ENCODE assay signal across 8 cellular contexts in genomic region chr10:73874267-73875138, GRCh38. TPM values are rescaled to one million over a fixed set of nuclear protein-coding genes. Genes with fewer than 3 reads are reported as not detected.
DNase-seq lines count a peak whose midpoint lies in the region; ATAC-seq and TF ChIP-seq lines count a peak whose summit lies in the region.

CAMK2G (minus strand) TSS chr10:73874555; CDS start chr10:73874461, 94 bp downstream.

- H3K4me1 Mint-ChIP-seq in activated T-helper 2 cell treated with anti-CD3 and anti-CD28 coated beads, Interferon-gamma antibody, Interleukin-2, Interleukin-4, amounts not matched to agents 10 μg/mL and 5 μg/mL and 100 μg/mL, durations not matched to agents 14 hours and 24 hours and 36 hours (ENCODE audit: low read depth) = peaks cover 48% of the 10 kb centered on the region
- H3K4me1 Mint-ChIP-seq in nephron = peaks cover 21% of the 10 kb centered on the region
- H3K4me1 Mint-ChIP-seq in stimulated activated naive CD8-positive, alpha-beta T cell treated with anti-CD3 and anti-CD28 coated beads, Interleukin-15, Interleukin-2, amounts not matched to agents 100 ng/mL and 50 ng/mL, for 24 hours (ENCODE audit: low read depth) = peaks cover 60% of the 10 kb centered on the region

- TF ChIP-seq RAD21 in Ishikawa (IDR thresholded peaks at IDR 0.05; ENCODE audit: low read depth) = no peak

- peak; percentile 74 for ATAC-seq in GM21515 (IDR thresholded peaks at IDR 0.05; ENCODE audit: unreplicated experiment)

- intact Hi-C loops in activated T-helper 2 cell treated with anti-CD3 and anti-CD28 coated beads, Interferon-gamma antibody, Interleukin-2, Interleukin-4, amounts not matched to agents 10 μg/mL and 5 μg/mL and 100 μg/mL, durations not matched to agents 14 hours and 24 hours and 36 hours (cut with micrococcal nuclease) = loop anchor here (2.0 to 10.0 kb wide), 2 partner anchors 18 to 90 kb away; partner anchors contain the start of genes CHCHD1 and ZSWIM8

- H3K36me3 Mint-ChIP-seq in activated T-helper 2 cell treated with anti-CD3 and anti-CD28 coated beads, Interferon-gamma antibody, Interleukin-2, Interleukin-4, amounts not matched to agents 10 μg/mL and 5 μg/mL and 100 μg/mL, durations not matched to agents 14 hours and 24 hours and 36 hours (ENCODE audit: low read depth) = peaks cover 28% of the 10 kb centered on the region
- H3K36me3 Mint-ChIP-seq in nephron (ENCODE audit: low read depth) = peaks cover 16% of the 10 kb centered on the region
- H3K36me3 Mint-ChIP-seq in stimulated activated naive CD8-positive, alpha-beta T cell treated with anti-CD3 and anti-CD28 coated beads, Interleukin-15, Interleukin-2, amounts not matched to agents 100 ng/mL and 50 ng/mL, for 24 hours (ENCODE audit: low read depth) = no peaks in the 10 kb centered on the region

- TF ChIP-seq EP300 in Ishikawa (IDR thresholded peaks at IDR 0.05; ENCODE audit: borderline replicate concordance) = no peak

- DNase-seq in DMS114 treated with DMSO at 0.1 percent for 48 hours (lab: John Stamatoyannopoulos, UW; ENCODE audit: unreplicated experiment) (peak; percentile 80), fibroblast of peridontal ligament (ENCODE audit: extremely low read depth) (peak; percentile 75)
- peak; percentile 81 for DNase-seq in activated T-helper 2 cell treated with anti-CD3 and anti-CD28 coated beads, Interferon-gamma antibody, Interleukin-2, Interleukin-4, amounts not matched to agents 10 μg/mL and 5 μg/mL and 100 μg/mL, durations not matched to agents 14 hours and 24 hours and 36 hours (ENCODE audit: low spot score)

- H3K27ac Mint-ChIP-seq in activated T-helper 2 cell treated with anti-CD3 and anti-CD28 coated beads, Interferon-gamma antibody, Interleukin-2, Interleukin-4, amounts not matched to agents 10 μg/mL and 5 μg/mL and 100 μg/mL, durations not matched to agents 14 hours and 24 hours and 36 hours = peak within 1 kb of the TSS; percentile 84
- H3K27ac Mint-ChIP-seq in nephron = no peak within 1 kb of the TSS
- H3K27ac Mint-ChIP-seq in stimulated activated naive CD8-positive, alpha-beta T cell treated with anti-CD3 and anti-CD28 coated beads, Interleukin-15, Interleukin-2, amounts not matched to agents 100 ng/mL and 50 ng/mL, for 24 hours = peak within 1 kb of the TSS; percentile 91

- H3K4me3 Mint-ChIP-seq in activated T-helper 2 cell treated with anti-CD3 and anti-CD28 coated beads, Interferon-gamma antibody, Interleukin-2, Interleukin-4, amounts not matched to agents 10 μg/mL and 5 μg/mL and 100 μg/mL, durations not matched to agents 14 hours and 24 hours and 36 hours (ENCODE audit: low read depth) = peak within 1 kb of the TSS; percentile 87
- H3K4me3 Mint-ChIP-seq in nephron = peak within 1 kb of the TSS; percentile 84 to 90 (median 89)
- H3K4me3 Mint-ChIP-seq in stimulated activated naive CD8-positive, alpha-beta T cell treated with anti-CD3 and anti-CD28 coated beads, Interleukin-15, Interleukin-2, amounts not matched to agents 100 ng/mL and 50 ng/mL, for 24 hours = peak within 1 kb of the TSS; percentile 89

- TF ChIP-seq CTCF in nephron (IDR thresholded peaks at IDR 0.05; ENCODE audit: unreplicated experiment in 3 of 3) = no peak

- H3K27me3 Mint-ChIP-seq in activated T-helper 2 cell treated with anti-CD3 and anti-CD28 coated beads, Interferon-gamma antibody, Interleukin-2, Interleukin-4, amounts not matched to agents 10 μg/mL and 5 μg/mL and 100 μg/mL, durations not matched to agents 14 hours and 24 hours and 36 hours (ENCODE audit: low read depth) = no peaks in the 10 kb centered on the region
- H3K27me3 Mint-ChIP-seq in nephron (ENCODE audit: low read depth) = peaks cover 17% of the 10 kb centered on the region
- no peaks in the 10 kb centered on the region for H3K27me3 Mint-ChIP-seq in stimulated activated naive CD8-positive, alpha-beta T cell treated with anti-CD3 and anti-CD28 coated beads, Interleukin-15, Interleukin-2, amounts not matched to agents 100 ng/mL and 50 ng/mL, for 24 hours

- no peaks in the 10 kb centered on the region for H3K9me3 Mint-ChIP-seq in activated T-helper 2 cell treated with anti-CD3 and anti-CD28 coated beads, Interferon-gamma antibody, Interleukin-2, Interleukin-4, amounts not matched to agents 10 μg/mL and 5 μg/mL and 100 μg/mL, durations not matched to agents 14 hours and 24 hours and 36 hours
- no peaks in the 10 kb centered on the region for H3K9me3 Mint-ChIP-seq in nephron
- H3K9me3 Mint-ChIP-seq in stimulated activated naive CD8-positive, alpha-beta T cell treated with anti-CD3 and anti-CD28 coated beads, Interleukin-15, Interleukin-2, amounts not matched to agents 100 ng/mL and 50 ng/mL, for 24 hours = no peaks in the 10 kb centered on the region

- TF ChIP-seq POLR2A in Raji (IDR thresholded peaks at IDR 0.05; ENCODE audit: insufficient read depth, low read depth, low read length) = peak; percentile 79

TF ChIP-seq in Ishikawa, 13 proteins besides CTCF, POLR2A, EP300 and RAD21:
- TF ChIP-seq TAF1 (IDR thresholded peaks at IDR 0.05; ENCODE audit: low read depth) (peak; percentile 62; the same call in 1 of the 2 replicates), CREB1 (IDR thresholded peaks at IDR 0.05; ENCODE audit: low read depth) (no peak), TCF12 (IDR thresholded peaks at IDR 0.05; ENCODE audit: low read depth) (peak; percentile 19; the same call in 1 of the 2 replicates), MAX (IDR thresholded peaks at IDR 0.05) (peak; percentile 83), FOXM1 (IDR thresholded peaks at IDR 0.05; ENCODE audit: borderline replicate concordance, low read depth) (no peak), ZBTB7A (IDR thresholded peaks at IDR 0.05; ENCODE audit: low read depth) (peak; percentile 98), YY1 (IDR thresholded peaks at IDR 0.05; ENCODE audit: low read depth) (peak; percentile 68), NFIC (IDR thresholded peaks at IDR 0.05) (no peak), CEBPB (IDR thresholded peaks at IDR 0.05) (peak; percentile 99), TEAD4 (IDR thresholded peaks at IDR 0.05) (0 out of 2 replicates have a peak, but pooled peaks have one; percentile 16), EGR1 (IDR thresholded peaks at IDR 0.05) (peak; percentile 18; the same call in 1 of the 2 replicates), USF1 (IDR thresholded peaks at IDR 0.05) (no peak), REST (IDR thresholded peaks at IDR 0.05; ENCODE audit: low read depth) (no peak)

RNA-seq across cellular contexts. Expression of gene CAMK2G, which starts in this region (rescaled TPM):
- total RNA-seq in activated T-helper 2 cell treated with anti-CD3 and anti-CD28 coated beads, Interferon-gamma antibody, Interleukin-2, Interleukin-4, amounts not matched to agents 10 μg/mL and 5 μg/mL and 100 μg/mL, durations not matched to agents 14 hours and 24 hours and 36 hours = 25.8 and 26.4 TPM in 2 replicates

Comparison
In these comparisons a context has a peak if more than half of its experiments do, and no peak if none do; other contexts are left out.
1. Peak in every context shown above with its lines: DNase-seq and ATAC-seq.
2. H3K27ac Mint-ChIP-seq: peak in activated T-helper 2 cell treated with anti-CD3 and anti-CD28 coated beads, Interferon-gamma antibody, Interleukin-2, Interleukin-4, amounts not matched to agents 10 μg/mL and 5 μg/mL and 100 μg/mL, durations not matched to agents 14 hours and 24 hours and 36 hours (single experiment) and stimulated activated naive CD8-positive, alpha-beta T cell treated with anti-CD3 and anti-CD28 coated beads, Interleukin-15, Interleukin-2, amounts not matched to agents 100 ng/mL and 50 ng/mL, for 24 hours (single experiment); none in nephron (0 of 3).